ENCODE assay signal across 34 cellular contexts in genomic region chr12:33251548-33251947, GRCh38.
"Had no signal": no experiment of that assay in that cellular context is flagged by ENCODE, and none has a peak within 500 bp of the region (broad histone marks: within the 10 kb centered on the region; RNA-seq: fewer than 3 reads in every experiment).

No MANE protein-coding gene starts in this region.

- H3K36me3 ChIP-seq: adrenal gland, cardiac muscle cell had no signal

- H3K4me1 ChIP-seq: adrenal gland, body of pancreas had no signal

- H3K4me3 ChIP-seq: adrenal gland, body of pancreas, cardiac muscle cell had no signal

- DNase-seq: activated B cell treated with CpG ODN at 0.5 μM for 24 hours; activated CD4-positive, alpha-beta memory T cell treated with anti-CD3 and anti-CD28 coated beads for 36 hours; activated CD4-positive, alpha-beta T cell treated with anti-CD3 and anti-CD28 coated beads for 4 hours; activated CD4-positive, alpha-beta T cell treated with anti-CD3 and anti-CD28 coated beads, Interleukin-2, amount 10 ng/mL, durations not matched to agents 24 days and 14 days; activated CD4-positive, alpha-beta T cell treated with anti-CD3 and anti-CD28 coated beads, Interleukin-2, amount 50 U/mL, for 1 hour; activated CD4-positive, alpha-beta T cell treated with anti-CD3 and anti-CD28 coated beads, Interleukin-2, amount 50 U/mL, for 4 hours; activated CD4-positive, CD25-positive, alpha-beta regulatory T cell treated with anti-CD3 and anti-CD28 coated beads, Interleukin-2, amount 50 U/mL, for 72 hours; activated CD8-positive, alpha-beta memory T cell treated with anti-CD3 and anti-CD28 coated beads, Interleukin-2, amount 50 U/mL, for 4 hours; activated CD8-positive, alpha-beta T cell treated with anti-CD3 and anti-CD28 coated beads for 36 hours; activated effector memory CD4-positive, alpha-beta T cell treated with anti-CD3 and anti-CD28 coated beads, Interleukin-2, amount 50 U/mL, for 16 hours; activated gamma-delta T cell treated with Interleukin-2 at 50 U/mL for 16 hours; activated naive CD4-positive, alpha-beta T cell; activated naive CD4-positive, alpha-beta T cell treated with anti-CD3 and anti-CD28 coated beads for 36 hours; activated naive CD4-positive, alpha-beta T cell treated with anti-CD3 and anti-CD28 coated beads, Interleukin-2, amount 50 U/mL, for 16 hours; activated naive CD8-positive, alpha-beta T cell treated with anti-CD3 and anti-CD28 coated beads for 36 hours; activated T-cell treated with anti-CD3 and anti-CD28 coated beads for 4 hours; activated T-cell treated with anti-CD3 and anti-CD28 coated beads, Interleukin-2, amount 50 U/mL, for 1 hour; activated T-cell treated with anti-CD3 and anti-CD28 coated beads, Interleukin-2, amount 50 U/mL, for 4 hours; activated T-cell treated with anti-CD3 and anti-CD28 coated beads, Interleukin-2, amount 50 U/mL, for 72 hours; adrenal gland; amniotic stem cell; aorta; body of pancreas; caudate nucleus; cerebellar nuclear complex; T-helper 2 cell; T-helper 9 cell had no signal

- ATAC-seq: activated CD8-positive, alpha-beta T cell treated with anti-CD3 and anti-CD28 coated beads for 36 hours; activated naive CD4-positive, alpha-beta T cell treated with anti-CD3 and anti-CD28 coated beads, Interleukin-2, amount 50 U/mL, for 72 hours; activated T-cell treated with anti-CD3 and anti-CD28 coated beads, Interleukin-2, amount 50 U/mL, for 4 hours; activated T-cell treated with anti-CD3 and anti-CD28 coated beads, Interleukin-2, amount 50 U/mL, for 72 hours; activated T-helper 17 cell treated with anti-CD3 and anti-CD28 coated beads, Interleukin-2, amount 50 U/mL, for 72 hours; body of pancreas had no signal

- H3K9me3 ChIP-seq: adrenal gland, body of pancreas had no signal

- H3K27ac ChIP-seq: adrenal gland, body of pancreas, cardiac muscle cell, VCaP had no signal

- H3K27me3 ChIP-seq: adrenal gland, body of pancreas, cardiac muscle cell had no signal

- FAIRE-seq: astrocyte, bronchial epithelial cell, TTC549 had no signal
